In the genomic region with DNA sequence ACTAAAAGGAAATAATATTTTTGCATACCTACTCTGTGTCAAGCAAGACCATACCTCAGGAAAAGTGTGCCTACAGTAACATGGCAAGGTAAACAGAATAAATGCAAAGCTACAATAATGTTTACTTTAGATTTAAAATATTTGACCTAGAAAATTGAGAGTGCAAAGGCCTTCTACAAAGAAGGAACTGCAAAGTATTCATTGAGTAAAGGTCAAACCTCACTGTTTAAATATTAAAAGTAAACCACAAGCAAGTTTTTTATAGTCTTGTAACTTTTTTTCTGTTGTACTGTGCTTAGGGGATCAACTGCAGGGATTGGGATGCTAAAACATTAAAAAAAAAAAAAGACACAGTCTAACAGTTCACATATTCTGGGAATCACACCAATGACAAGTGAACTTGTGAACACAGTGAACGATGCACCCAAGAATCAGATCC, we compare ENCODE assay signal across 1 cellular context.
A peak's percentile ranks its signal among the peaks of the same experiment; 100 is the strongest.
TF ChIP-seq lines count a peak whose summit lies in the region.

No MANE protein-coding gene starts in this region.

TF ChIP-seq in liver, 16 proteins besides CTCF, POLR2A, EP300 and RAD21 (continued from another document):
- TF ChIP-seq, protein P1, sequence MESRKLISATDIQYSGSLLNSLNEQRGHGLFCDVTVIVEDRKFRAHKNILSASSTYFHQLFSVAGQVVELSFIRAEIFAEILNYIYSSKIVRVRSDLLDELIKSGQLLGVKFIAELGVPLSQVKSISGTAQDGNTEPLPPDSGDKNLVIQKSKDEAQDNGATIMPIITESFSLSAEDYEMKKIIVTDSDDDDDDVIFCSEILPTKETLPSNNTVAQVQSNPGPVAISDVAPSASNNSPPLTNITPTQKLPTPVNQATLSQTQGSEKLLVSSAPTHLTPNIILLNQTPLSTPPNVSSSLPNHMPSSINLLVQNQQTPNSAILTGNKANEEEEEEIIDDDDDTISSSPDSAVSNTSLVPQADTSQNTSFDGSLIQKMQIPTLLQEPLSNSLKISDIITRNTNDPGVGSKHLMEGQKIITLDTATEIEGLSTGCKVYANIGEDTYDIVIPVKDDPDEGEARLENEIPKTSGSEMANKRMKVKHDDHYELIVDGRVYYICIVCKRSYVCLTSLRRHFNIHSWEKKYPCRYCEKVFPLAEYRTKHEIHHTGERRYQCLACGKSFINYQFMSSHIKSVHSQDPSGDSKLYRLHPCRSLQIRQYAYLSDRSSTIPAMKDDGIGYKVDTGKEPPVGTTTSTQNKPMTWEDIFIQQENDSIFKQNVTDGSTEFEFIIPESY (IDR thresholded peaks at IDR 0.05), result peak; percentile 18
- TF ChIP-seq, protein P2, sequence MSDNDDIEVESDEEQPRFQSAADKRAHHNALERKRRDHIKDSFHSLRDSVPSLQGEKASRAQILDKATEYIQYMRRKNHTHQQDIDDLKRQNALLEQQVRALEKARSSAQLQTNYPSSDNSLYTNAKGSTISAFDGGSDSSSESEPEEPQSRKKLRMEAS (IDR thresholded peaks at IDR 0.05), result no peak
- TF ChIP-seq NR2F2 (IDR thresholded peaks at IDR 0.05) (no peak), HNF4A (conservative IDR thresholded peaks at IDR 0.05) (peak; percentile 68 to 74), YY1 (IDR thresholded peaks at IDR 0.05) (peak; percentile 12), SP1 (IDR thresholded peaks at IDR 0.05) (peak; percentile 38), FOXA2 (IDR thresholded peaks at IDR 0.05) (no peak), RXRA (IDR thresholded peaks at IDR 0.05) (peak in 1 of 2 donors; percentile 35), FOXA1 (IDR thresholded peaks at IDR 0.05) (no peak)
- TF ChIP-seq, protein P3, sequence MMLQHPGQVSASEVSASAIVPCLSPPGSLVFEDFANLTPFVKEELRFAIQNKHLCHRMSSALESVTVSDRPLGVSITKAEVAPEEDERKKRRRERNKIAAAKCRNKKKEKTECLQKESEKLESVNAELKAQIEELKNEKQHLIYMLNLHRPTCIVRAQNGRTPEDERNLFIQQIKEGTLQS (IDR thresholded peaks at IDR 0.05), result no peak
